9 cellular contexts compared by ENCODE assay signal in genomic region chr2:150389487-150389886, GRCh38.
"Had no signal": no experiment of that assay in that cellular context is flagged by ENCODE, and none has a peak within 500 bp of the region (broad histone marks: within the 10 kb centered on the region; RNA-seq: fewer than 3 reads in every experiment).

No MANE protein-coding gene starts in this region.

- DNase-seq: activated CD4-positive, alpha-beta T cell treated with anti-CD3 and anti-CD28 coated beads for 48 hours; activated T-cell treated with anti-CD3 and anti-CD28 coated beads for 4 hours; glutamatergic neuron; left colon; stimulated activated naive B cell treated with anti-CD40 and anti-IgM and Interleukin-4, amounts not matched to agents 10 μg/mL and 1 μg/mL and 100 μg/mL, for 72 hours had no signal

- H3K27me3 ChIP-seq: breast epithelium, tibial nerve had no signal

- H3K36me3 ChIP-seq: breast epithelium, tibial nerve had no signal

- H3K27me3 Mint-ChIP-seq: activated naive CD4-positive, alpha-beta T cell treated with anti-CD3 and anti-CD28 coated beads, Interleukin-2, amount 50 U/mL, for 24 hours; stimulated activated naive B cell treated with anti-CD40 and anti-IgM and Interleukin-4, amounts not matched to agents 10 μg/mL and 1 μg/mL and 100 μg/mL, for 72 hours had no signal

- H3K4me1 Mint-ChIP-seq: activated naive CD4-positive, alpha-beta T cell treated with anti-CD3 and anti-CD28 coated beads, Interleukin-2, amount 50 U/mL, for 24 hours; stimulated activated naive B cell treated with anti-CD40 and anti-IgM and Interleukin-4, amounts not matched to agents 10 μg/mL and 1 μg/mL and 100 μg/mL, for 72 hours had no signal

- H3K36me3 Mint-ChIP-seq: activated naive CD4-positive, alpha-beta T cell treated with anti-CD3 and anti-CD28 coated beads, Interleukin-2, amount 50 U/mL, for 24 hours; stimulated activated naive B cell treated with anti-CD40 and anti-IgM and Interleukin-4, amounts not matched to agents 10 μg/mL and 1 μg/mL and 100 μg/mL, for 72 hours had no signal

- H3K4me1 ChIP-seq: breast epithelium, tibial nerve had no signal

- H3K4me3 ChIP-seq: breast epithelium, tibial nerve had no signal

- ATAC-seq: left colon; stimulated activated naive B cell treated with anti-CD40 and anti-IgM and Interleukin-4, amounts not matched to agents 10 μg/mL and 1 μg/mL and 100 μg/mL, for 72 hours had no signal

- H3K27ac ChIP-seq: breast epithelium, tibial nerve had no signal

- H3K27ac Mint-ChIP-seq: activated naive CD4-positive, alpha-beta T cell treated with anti-CD3 and anti-CD28 coated beads, Interleukin-2, amount 50 U/mL, for 24 hours; stimulated activated naive B cell treated with anti-CD40 and anti-IgM and Interleukin-4, amounts not matched to agents 10 μg/mL and 1 μg/mL and 100 μg/mL, for 72 hours had no signal

- H3K4me3 Mint-ChIP-seq: activated naive CD4-positive, alpha-beta T cell treated with anti-CD3 and anti-CD28 coated beads, Interleukin-2, amount 50 U/mL, for 24 hours; nephron; stimulated activated naive B cell treated with anti-CD40 and anti-IgM and Interleukin-4, amounts not matched to agents 10 μg/mL and 1 μg/mL and 100 μg/mL, for 72 hours had no signal
